22 cellular contexts compared by ENCODE assay signal in genomic region chr12:48159976-48160525, GRCh38. TPM values are rescaled to one million over a fixed set of nuclear protein-coding genes. Genes with fewer than 3 reads are reported as not detected.
"Had no signal": no experiment of that assay in that cellular context is flagged by ENCODE, and none has a peak within 500 bp of the region (broad histone marks: within the 10 kb centered on the region; RNA-seq: fewer than 3 reads in every experiment).

No MANE protein-coding gene starts in this region.

- ATAC-seq: activated CD8-positive, alpha-beta T cell treated with anti-CD3 and anti-CD28 coated beads, Interleukin-2, amount 10 ng/mL, durations not matched to agents 7 days and 5 days; natural killer cell; WTC11 had no signal

- DNase-seq: activated CD4-positive, alpha-beta T cell treated with anti-CD3 and anti-CD28 coated beads for 48 hours; activated CD8-positive, alpha-beta memory T cell treated with anti-CD3 and anti-CD28 coated beads, Interleukin-2, amount 50 U/mL, for 48 hours; activated CD8-positive, alpha-beta T cell treated with anti-CD3 and anti-CD28 coated beads, Interleukin-2, amount 10 ng/mL, durations not matched to agents 7 days and 5 days; activated gamma-delta T cell treated with Interleukin-2 at 50 U/mL for 16 hours; activated naive CD8-positive, alpha-beta T cell treated with anti-CD3 and anti-CD28 coated beads, Interleukin-2, amount 10 ng/mL, durations not matched to agents 7 days and 5 days; cerebellar nuclear complex; endodermal cell; mesendoderm; natural killer cell; small intestine; stimulated activated CD4-positive, alpha-beta T cell treated with anti-CD3 and anti-CD28 coated beads, Interleukin-4, amount 100 ng/mL, for 24 hours; stimulated activated naive CD4-positive, alpha-beta T cell had no signal

- H3K4me1 ChIP-seq: breast epithelium had no signal

- H3K4me3 ChIP-seq: breast epithelium, right atrium auricular region, tibial nerve, vagina had no signal

- H3K27me3 ChIP-seq: breast epithelium, neutrophil, right atrium auricular region, tibial nerve, vagina had no signal

- H3K9me3 ChIP-seq: breast epithelium, neutrophil, right atrium auricular region, tibial nerve, vagina had no signal

- H3K36me3 ChIP-seq: breast epithelium, neutrophil, right atrium auricular region, tibial nerve, vagina had no signal

- H3K27ac ChIP-seq: breast epithelium, neutrophil, tibial nerve, vagina had no signal

RNA-seq across cellular contexts. Expression of gene CCDC184, which starts 23.4 kb away (rescaled TPM):
- total RNA-seq: endodermal cell had no signal

RNA-seq across cellular contexts. Expression of gene OR10AD1, which starts 43.0 kb away (rescaled TPM):
- total RNA-seq: activated CD8-positive, alpha-beta T cell treated with anti-CD3 and anti-CD28 coated beads, Interleukin-2, amount 10 ng/mL, durations not matched to agents 7 days and 5 days; activated naive CD8-positive, alpha-beta T cell treated with anti-CD3 and anti-CD28 coated beads, Interleukin-2, amount 10 ng/mL, durations not matched to agents 7 days and 5 days; breast epithelium; dermis microvascular lymphatic vessel endothelial cell; endodermal cell; epithelial cell of proximal tubule; lower leg skin; natural killer cell; posterior vena cava; right atrium auricular region; tibial nerve; vagina; WTC11 had no signal
